Comparison of ENCODE assay signal across 1 cellular context in genomic region chr4:39900966-39901365, GRCh38.
TF ChIP-seq lines count a peak whose summit lies in the region.

No MANE protein-coding gene starts in this region.

TF ChIP-seq in GM23338, 12 proteins besides CTCF, POLR2A, EP300 and RAD21 (continued from another document):
- no peak for TF ChIP-seq REST (IDR thresholded peaks at IDR 0.05; ENCODE audit: unreplicated experiment)
